Comparison of ENCODE assay signal across 37 cellular contexts in genomic region chr7:138799336-138799965, GRCh38. TPM values are rescaled to one million over a fixed set of nuclear protein-coding genes. Genes with fewer than 3 reads are reported as not detected.
"Had no signal": no experiment of that assay in that cellular context is flagged by ENCODE, and none has a peak within 500 bp of the region (broad histone marks: within the 10 kb centered on the region; RNA-seq: fewer than 3 reads in every experiment).

No MANE protein-coding gene starts in this region.

- H3K9me3 ChIP-seq: esophagus muscularis mucosa, heart left ventricle, mucosa of descending colon, suprapubic skin, tibial artery, upper lobe of right lung had no signal

- H3K9me3 Mint-ChIP-seq: activated CD4-positive, alpha-beta memory T cell treated with anti-CD3 and anti-CD28 coated beads for 36 hours; endodermal cell; immature natural killer cell; natural killer cell treated with Interleukin-12 subunit alpha and Interleukin-12 subunit beta and Interleukin-15 and Interleukin-18, amount 100 ng/mL, for 72 hours; T-helper 1 cell treated with Interleukin-12 subunit alpha and Interleukin-12 subunit beta and Interleukin-4 antibody, amounts not matched to agents 30 μg/mL and 1 μg/mL, for 36 hours had no signal

- H3K4me1 ChIP-seq: esophagus muscularis mucosa, foreskin keratinocyte, heart left ventricle, suprapubic skin, tibial artery, upper lobe of right lung had no signal

- FAIRE-seq: TTC549 had no signal

- H3K27me3 ChIP-seq: foreskin keratinocyte, suprapubic skin, upper lobe of right lung had no signal

- H3K27ac Mint-ChIP-seq: activated CD4-positive, alpha-beta memory T cell treated with anti-CD3 and anti-CD28 coated beads for 36 hours; endodermal cell; immature natural killer cell; natural killer cell treated with Interleukin-12 subunit alpha and Interleukin-12 subunit beta and Interleukin-15 and Interleukin-18, amount 100 ng/mL, for 72 hours; progenitor cell of endocrine pancreas; T-helper 1 cell treated with Interleukin-12 subunit alpha and Interleukin-12 subunit beta and Interleukin-4 antibody, amounts not matched to agents 30 μg/mL and 1 μg/mL, for 36 hours had no signal

- ATAC-seq: foreskin keratinocyte; heart left ventricle; left ventricle myocardium superior; mucosa of descending colon; natural killer cell treated with Interleukin-12 subunit alpha and Interleukin-12 subunit beta and Interleukin-15 and Interleukin-18, amount 100 ng/mL, for 72 hours; upper lobe of right lung had no signal

- DNase-seq: activated CD4-positive, alpha-beta memory T cell treated with anti-CD3 and anti-CD28 coated beads for 36 hours; activated CD4-positive, alpha-beta T cell treated with anti-CD3 and anti-CD28 coated beads for 4 hours; activated CD8-positive, alpha-beta memory T cell treated with anti-CD3 and anti-CD28 coated beads, Interleukin-2, amount 50 U/mL, for 4 hours; activated gamma-delta T cell; activated naive CD4-positive, alpha-beta T cell treated with anti-CD3 and anti-CD28 coated beads, Interleukin-2, amount 50 U/mL, for 16 hours; activated T-cell treated with anti-CD3 and anti-CD28 coated beads, Interleukin-2, amount 50 U/mL, for 1 hour; amniotic stem cell; caudate nucleus; cortex of kidney; endodermal cell; foreskin keratinocyte; heart left ventricle; hypothalamus; immature natural killer cell; kidney glomerular epithelial cell; left ventricle myocardium superior; mucosa of descending colon; retina; stimulated activated CD4-positive, alpha-beta T cell treated with anti-CD3 and anti-CD28 coated beads, Interleukin-15, amount 100 ng/mL, for 24 hours; stimulated activated CD4-positive, alpha-beta T cell treated with anti-CD3 and anti-CD28 coated beads, Interleukin-2, amount 100 ng/mL, for 24 hours; stimulated activated naive CD4-positive, alpha-beta T cell; T-helper 9 cell; tibial artery; upper lobe of right lung had no signal

- H3K27ac ChIP-seq: esophagus muscularis mucosa, foreskin keratinocyte, heart left ventricle, tibial artery, upper lobe of right lung, VCaP had no signal

- H3K4me3 ChIP-seq: esophagus muscularis mucosa, heart left ventricle, mucosa of descending colon, suprapubic skin, tibial artery, upper lobe of right lung had no signal

- H3K4me3 Mint-ChIP-seq: activated CD4-positive, alpha-beta memory T cell treated with anti-CD3 and anti-CD28 coated beads for 36 hours; natural killer cell treated with Interleukin-12 subunit alpha and Interleukin-12 subunit beta and Interleukin-15 and Interleukin-18, amount 100 ng/mL, for 72 hours had no signal

- H3K36me3 ChIP-seq: esophagus muscularis mucosa, heart left ventricle, suprapubic skin, tibial artery, upper lobe of right lung had no signal

- H3K36me3 Mint-ChIP-seq: activated CD4-positive, alpha-beta memory T cell treated with anti-CD3 and anti-CD28 coated beads for 36 hours; immature natural killer cell; natural killer cell treated with Interleukin-12 subunit alpha and Interleukin-12 subunit beta and Interleukin-15 and Interleukin-18, amount 100 ng/mL, for 72 hours had no signal

RNA-seq across cellular contexts. Expression of gene ATP6V0A4, which starts 1.5 kb away (rescaled TPM):
- total RNA-seq: activated CD8-positive, alpha-beta memory T cell treated with anti-CD3 and anti-CD28 coated beads for 36 hours; esophagus muscularis mucosa; heart left ventricle; left ventricle myocardium superior; mesenteric fat pad; mucosa of descending colon had no signal
- polyA plus RNA-seq: heart left ventricle, immature natural killer cell had no signal

RNA-seq across cellular contexts. Expression of gene TMEM213, which starts 1.7 kb away (rescaled TPM):
- total RNA-seq: activated CD8-positive, alpha-beta memory T cell treated with anti-CD3 and anti-CD28 coated beads for 36 hours; chondrocyte; endodermal cell; esophagus muscularis mucosa; foreskin keratinocyte; heart left ventricle; left ventricle myocardium superior; lung microvascular endothelial cell; mesenteric fat pad; mucosa of descending colon; myocyte; natural killer cell treated with Interleukin-12 subunit alpha and Interleukin-12 subunit beta and Interleukin-15 and Interleukin-18, amount 100 ng/mL, for 72 hours; osteoblast; progenitor cell of endocrine pancreas had no signal
- polyA plus RNA-seq: foreskin keratinocyte, heart left ventricle had no signal
